Comparison of ENCODE assay signal across 8 cellular contexts in genomic region chr10:23368816-23369640, GRCh38. TPM values are rescaled to one million over a fixed set of nuclear protein-coding genes. Genes with fewer than 3 reads are reported as not detected.
A peak's percentile ranks its signal among the peaks of the same experiment; 100 is the strongest.
DNase-seq lines count a peak whose midpoint lies in the region; ATAC-seq and TF ChIP-seq lines count a peak whose summit lies in the region.

No MANE protein-coding gene starts in this region.

- DNase-seq in GM12865 (ENCODE audit: low read depth) (peak; percentile 66), mesenteric fat pad (ENCODE audit: low spot score) (no peak), BE2C (no peak), foreskin keratinocyte (no peak), LoVo (ENCODE audit: low spot score) (no peak)
- DNase-seq in activated naive CD8-positive, alpha-beta T cell treated with anti-CD3 and anti-CD28 coated beads, Interleukin-2, amount 10 ng/mL, durations not matched to agents 7 days and 5 days: no peak

- peak overlapping the region; percentile 64 for H3K4me3 Mint-ChIP-seq in activated naive CD8-positive, alpha-beta T cell treated with anti-CD3 and anti-CD28 coated beads, Interleukin-2, amount 10 ng/mL, durations not matched to agents 7 days and 5 days

- H3K27ac ChIP-seq in foreskin keratinocyte: no peak overlapping the region

- no peaks in the 10 kb centered on the region for H3K9me3 ChIP-seq in BE2C

- H3K27ac Mint-ChIP-seq in activated naive CD8-positive, alpha-beta T cell treated with anti-CD3 and anti-CD28 coated beads, Interleukin-2, amount 10 ng/mL, durations not matched to agents 7 days and 5 days: peak overlapping the region; percentile 87

- H3K27me3 ChIP-seq in BE2C: no peaks in the 10 kb centered on the region
- H3K27me3 ChIP-seq in foreskin keratinocyte: no peaks in the 10 kb centered on the region

- H3K9me3 Mint-ChIP-seq in activated naive CD8-positive, alpha-beta T cell treated with anti-CD3 and anti-CD28 coated beads, Interleukin-2, amount 10 ng/mL, durations not matched to agents 7 days and 5 days: peaks cover 4% of the 10 kb centered on the region

- H3K36me3 Mint-ChIP-seq in activated naive CD8-positive, alpha-beta T cell treated with anti-CD3 and anti-CD28 coated beads, Interleukin-2, amount 10 ng/mL, durations not matched to agents 7 days and 5 days: peaks cover 14% of the 10 kb centered on the region

- POLR2A ChIA-PET in activated naive CD8-positive, alpha-beta T cell treated with anti-CD3 and anti-CD28 coated beads, Interleukin-2, amount 10 ng/mL, durations not matched to agents 7 days and 5 days (lab: Charles Lee): interaction anchor here (2.0 kb wide), 1 partner anchor 71 kb away, joined by 16 read pairs; the partner anchor contains the start of gene OTUD1

- H3K4me1 Mint-ChIP-seq in activated naive CD8-positive, alpha-beta T cell treated with anti-CD3 and anti-CD28 coated beads, Interleukin-2, amount 10 ng/mL, durations not matched to agents 7 days and 5 days: peaks cover 54% of the 10 kb centered on the region

- TF ChIP-seq CTCF in GM12865 (IDR thresholded peaks at IDR 0.05; ENCODE audit: insufficient read depth, low read depth, low read length, missing control alignments) (no peak), BE2C (IDR thresholded peaks at IDR 0.05; ENCODE audit: low read depth, low read length) (no peak), foreskin keratinocyte (conservative IDR thresholded peaks at IDR 0.05) (no peak)

- H3K4me1 ChIP-seq in BE2C: no peaks in the 10 kb centered on the region
- H3K4me1 ChIP-seq in foreskin keratinocyte: peaks cover 22% of the 10 kb centered on the region

- H3K4me3 ChIP-seq in GM12865 (ENCODE audit: low read depth, low read length): no peak overlapping the region
- no peak overlapping the region for H3K4me3 ChIP-seq in BE2C (ENCODE audit: low read depth, low read length)

- H3K27me3 Mint-ChIP-seq in activated naive CD8-positive, alpha-beta T cell treated with anti-CD3 and anti-CD28 coated beads, Interleukin-2, amount 10 ng/mL, durations not matched to agents 7 days and 5 days: no peaks in the 10 kb centered on the region

- peak; percentile 75 for ATAC-seq in GM19467 (IDR thresholded peaks at IDR 0.05; ENCODE audit: unreplicated experiment)
- ATAC-seq in HG03342 (IDR thresholded peaks at IDR 0.05; ENCODE audit: unreplicated experiment): peak; percentile 77
- peak; percentile 79 for ATAC-seq in activated naive CD8-positive, alpha-beta T cell treated with anti-CD3 and anti-CD28 coated beads, Interleukin-2, amount 10 ng/mL, durations not matched to agents 7 days and 5 days (ENCODE audit: low read depth)
- no peak for ATAC-seq in foreskin keratinocyte

- H3K36me3 ChIP-seq in BE2C: no peaks in the 10 kb centered on the region

RNA-seq across cellular contexts. Expression of gene C10orf67, which starts 24.4 kb away (rescaled TPM):
- total RNA-seq in activated naive CD8-positive, alpha-beta T cell treated with anti-CD3 and anti-CD28 coated beads, Interleukin-2, amount 10 ng/mL, durations not matched to agents 7 days and 5 days: under 1 TPM in 1 of 2 experiments, not detected in 1; 0.20 TPM
- total RNA-seq in mesenteric fat pad (not detected), foreskin keratinocyte (0.10 and 0.11 TPM in 2 replicates)
- polyA plus RNA-seq in BE2C (2012; ENCODE audit: insufficient read depth, insufficient read length, low read depth): not detected
- polyA plus RNA-seq in foreskin keratinocyte: 0.02 and 0.18 TPM in 2 replicates
